Comparison of ENCODE assay signal across 9 cellular contexts in genomic region chr2:218086493-218086892, GRCh38. TPM values are rescaled to one million over a fixed set of nuclear protein-coding genes. Genes with fewer than 3 reads are reported as not detected.
"Had no signal": no experiment of that assay in that cellular context is flagged by ENCODE, and none has a peak within 500 bp of the region (broad histone marks: within the 10 kb centered on the region; RNA-seq: fewer than 3 reads in every experiment).

No MANE protein-coding gene starts in this region.

- FAIRE-seq: HTR-8/SVneo had no signal

- H3K4me3 Mint-ChIP-seq: HFFc6 had no signal

- H3K4me3 ChIP-seq: GM23248 had no signal

- H3K27ac Mint-ChIP-seq: HFFc6 had no signal

- DNase-seq: GM23248, GOT3, H7, HCEC 1CT, HFFc6, IMR-90, KBM-7 had no signal

RNA-seq across cellular contexts. Expression of gene RUFY4, which starts 17.4 kb away (rescaled TPM):
- total RNA-seq: GM23248, H4, H7, HFFc6, IMR-90 had no signal

RNA-seq across cellular contexts. Expression of gene CXCR2, which starts 39.3 kb away (rescaled TPM):
- total RNA-seq: GM23248, H4, H7, HFFc6, IMR-90 had no signal
